In genomic region chr20:57947421-57948176, GRCh38 we compare ENCODE assay signal across 16 cellular contexts.
DNase-seq lines count a peak whose midpoint lies in the region; ATAC-seq and TF ChIP-seq lines count a peak whose summit lies in the region.
"Had no signal": no experiment of that assay in that cellular context is flagged by ENCODE, and none has a peak within 500 bp of the region (broad histone marks: within the 10 kb centered on the region; RNA-seq: fewer than 3 reads in every experiment).

No MANE protein-coding gene starts in this region.

- H3K27me3 Mint-ChIP-seq in naive thymus-derived CD4-positive, alpha-beta T cell = peaks cover 0 to 10% (median 6%) of the 10 kb centered on the region in 5 donors
- peaks cover 0 to 55% of the 10 kb centered on the region in 2 donors for H3K27me3 Mint-ChIP-seq in effector memory CD8-positive, alpha-beta T cell

- H3K27me3 ChIP-seq in naive thymus-derived CD4-positive, alpha-beta T cell (ENCODE audit: control insufficient read depth in 2 of 2, insufficient read depth in 2 of 2, low read length in 2 of 2) = no peaks in the 10 kb centered on the region
- H3K27me3 ChIP-seq: stomach had no signal

- no peaks in the 10 kb centered on the region for H3K4me1 Mint-ChIP-seq in naive thymus-derived CD4-positive, alpha-beta T cell
- H3K4me1 Mint-ChIP-seq in effector memory CD8-positive, alpha-beta T cell (ENCODE audit: low read depth in 2 of 2) = no peaks in the 10 kb centered on the region

- no peaks in the 10 kb centered on the region for H3K4me1 ChIP-seq in naive thymus-derived CD4-positive, alpha-beta T cell (ENCODE audit: control insufficient read depth in 2 of 2, insufficient read depth in 2 of 2, low read length in 2 of 2)
- H3K4me1 ChIP-seq: stomach had no signal

- H3K36me3 Mint-ChIP-seq in naive thymus-derived CD4-positive, alpha-beta T cell = peaks cover 0 to 4% (median 0%) of the 10 kb centered on the region in 5 donors
- no peaks in the 10 kb centered on the region for H3K36me3 Mint-ChIP-seq in effector memory CD8-positive, alpha-beta T cell (ENCODE audit: insufficient read depth)

- no peak overlapping the region for H3K27ac ChIP-seq in naive thymus-derived CD4-positive, alpha-beta T cell (ENCODE audit: low read depth, low read length)
- H3K27ac ChIP-seq: stomach had no signal

- H3K9me3 ChIP-seq in naive thymus-derived CD4-positive, alpha-beta T cell (ENCODE audit: control insufficient read depth in 2 of 3, low read length in 3 of 3) = no peaks in the 10 kb centered on the region
- H3K9me3 ChIP-seq: stomach had no signal

- no peak for TF ChIP-seq CTCF in fibroblast of mammary gland (conservative IDR thresholded peaks at IDR 0.05; ENCODE audit: control insufficient read depth, insufficient read depth, low read depth, low read length)

- no peak overlapping the region for H3K4me3 Mint-ChIP-seq in naive thymus-derived CD4-positive, alpha-beta T cell
- no peak overlapping the region for H3K4me3 Mint-ChIP-seq in effector memory CD8-positive, alpha-beta T cell
- H3K4me3 Mint-ChIP-seq: activated T-cell treated with anti-CD3 and anti-CD28 coated beads, Interleukin-2, amount 50 U/mL, for 72 hours had no signal

- H3K4me3 ChIP-seq in fibroblast of mammary gland (ENCODE audit: control insufficient read depth, low read depth, low read length) = no peak overlapping the region
- no peak overlapping the region for H3K4me3 ChIP-seq in naive thymus-derived CD4-positive, alpha-beta T cell (ENCODE audit: low read length)
- H3K4me3 ChIP-seq: K562, stomach had no signal

- no peak for ATAC-seq in HG02938 (IDR thresholded peaks at IDR 0.05; ENCODE audit: unreplicated experiment)
- no peak for ATAC-seq in naive thymus-derived CD4-positive, alpha-beta T cell
- ATAC-seq in effector memory CD8-positive, alpha-beta T cell (replicated peaks) = no peak
- ATAC-seq: activated T-cell treated with anti-CD3 and anti-CD28 coated beads, Interleukin-2, amount 50 U/mL, for 72 hours; K562 had no signal

- no peak overlapping the region for H3K27ac Mint-ChIP-seq in naive thymus-derived CD4-positive, alpha-beta T cell
- no peak overlapping the region for H3K27ac Mint-ChIP-seq in effector memory CD8-positive, alpha-beta T cell
- H3K27ac Mint-ChIP-seq: activated T-cell treated with anti-CD3 and anti-CD28 coated beads, Interleukin-2, amount 50 U/mL, for 72 hours had no signal

- CTCF ChIA-PET in naive thymus-derived CD4-positive, alpha-beta T cell (lab: Charles Lee) = no interaction called here

- H3K36me3 ChIP-seq in naive thymus-derived CD4-positive, alpha-beta T cell (ENCODE audit: control insufficient read depth in 2 of 3, insufficient read depth in 3 of 3, low read length in 3 of 3) = no peaks in the 10 kb centered on the region
- H3K36me3 ChIP-seq: stomach had no signal

- intact Hi-C loops in naive thymus-derived CD4-positive, alpha-beta T cell (cut with micrococcal nuclease) = no loop called here

- peaks cover 0 to 10% (median 2%) of the 10 kb centered on the region in 11 donors for H3K9me3 Mint-ChIP-seq in naive thymus-derived CD4-positive, alpha-beta T cell
- H3K9me3 Mint-ChIP-seq in effector memory CD8-positive, alpha-beta T cell = no peaks in the 10 kb centered on the region

- DNase-seq in GM03348 (ENCODE audit: low spot score) (peak; percentile 85), T1000 (lab: John Stamatoyannopoulos, UW) (peak; percentile 61), fibroblast of mammary gland (ENCODE audit: low read depth) (peak; percentile 39), renal cortical epithelial cell (ENCODE audit: low read depth) (peak; percentile 23), DMS153 treated with DMSO at 0.1 percent for 48 hours (lab: John Stamatoyannopoulos, UW; ENCODE audit: unreplicated experiment) (no peak)
- no peak for DNase-seq in naive thymus-derived CD4-positive, alpha-beta T cell
- no peak for DNase-seq in effector memory CD8-positive, alpha-beta T cell
- DNase-seq: activated T-cell treated with anti-CD3 and anti-CD28 coated beads, Interleukin-2, amount 50 U/mL, for 72 hours; C1 segment of cervical spinal cord; DMS53; foreskin melanocyte; NCI-H345; nucleus accumbens; stomach had no signal

- POLR2A ChIA-PET in naive thymus-derived CD4-positive, alpha-beta T cell (lab: Charles Lee) = no interaction called here

Comparison
In these comparisons a context has a peak if more than half of its experiments do, and no peak if none do; other contexts are left out.
1. DNase-seq: peak in GM03348 (single experiment), T1000 (single experiment), fibroblast of mammary gland (single experiment) and renal cortical epithelial cell (single experiment); none in naive thymus-derived CD4-positive, alpha-beta T cell (0 of 9), DMS153 treated with DMSO at 0.1 percent for 48 hours (single experiment) and effector memory CD8-positive, alpha-beta T cell (0 of 3).